21 cellular contexts compared by ENCODE assay signal in genomic region chr20:13423472-13424173, GRCh38.
DNase-seq lines count a peak whose midpoint lies in the region; ATAC-seq and TF ChIP-seq lines count a peak whose summit lies in the region.
"Had no signal": no experiment of that assay in that cellular context is flagged by ENCODE, and none has a peak within 500 bp of the region (broad histone marks: within the 10 kb centered on the region; RNA-seq: fewer than 3 reads in every experiment).

No MANE protein-coding gene starts in this region.

- H3K36me3 Mint-ChIP-seq in activated naive CD4-positive, alpha-beta T cell treated with anti-CD3 and anti-CD28 coated beads, Interleukin-2, amount 10 ng/mL, durations not matched to agents 7 days and 5 days: no peaks in the 10 kb centered on the region

- H3K27ac ChIP-seq in VCaP (peak overlapping the region; percentile 34), right atrium auricular region (no peak overlapping the region)
- H3K27ac ChIP-seq: BLaER1, SK-N-MC had no signal

- no peaks in the 10 kb centered on the region for H3K36me3 ChIP-seq in right atrium auricular region
- H3K36me3 ChIP-seq: BLaER1 had no signal

- ATAC-seq in left colon (peak; percentile 62), GM18511 (IDR thresholded peaks at IDR 0.05; ENCODE audit: unreplicated experiment) (no peak)
- ATAC-seq: K562, Panc1, Right ventricle myocardium inferior had no signal

- DNase-seq in activated naive CD4-positive, alpha-beta T cell treated with anti-CD3 and anti-CD28 coated beads, Interleukin-2, amount 10 ng/mL, durations not matched to agents 7 days and 5 days: no peak
- no peak for DNase-seq in activated naive CD4-positive, alpha-beta T cell treated with Interleukin-2 at 50 U/mL for 16 hours
- DNase-seq in left colon (no peak), right atrium auricular region (ENCODE audit: low spot score) (no peak), NCI-H748 (lab: John Stamatoyannopoulos, UW; ENCODE audit: unreplicated experiment) (no peak)
- no peak for DNase-seq in activated T-cell treated with anti-CD3 and anti-CD28 coated beads, Interleukin-2, amount 50 U/mL, for 48 hours
- DNase-seq: CD8-positive, alpha-beta memory T cell; GF-D8; GOT3; MM.1S; NCI-H187 treated with DMSO at 0.1 percent for 48 hours; NCI-H2171; NCI-H446 treated with DMSO at 0.1 percent for 48 hours; NCI-H774 had no signal

- H3K4me3 Mint-ChIP-seq in activated naive CD4-positive, alpha-beta T cell treated with anti-CD3 and anti-CD28 coated beads, Interleukin-2, amount 10 ng/mL, durations not matched to agents 7 days and 5 days: no peak overlapping the region
- H3K4me3 Mint-ChIP-seq: CD8-positive, alpha-beta memory T cell had no signal

- H3K4me1 ChIP-seq in right atrium auricular region: no peaks in the 10 kb centered on the region
- H3K4me1 ChIP-seq: BLaER1 had no signal

- no peak overlapping the region for H3K4me3 ChIP-seq in right atrium auricular region
- H3K4me3 ChIP-seq: BLaER1, K562, SK-N-MC had no signal

- H3K4me1 Mint-ChIP-seq in activated naive CD4-positive, alpha-beta T cell treated with anti-CD3 and anti-CD28 coated beads, Interleukin-2, amount 10 ng/mL, durations not matched to agents 7 days and 5 days: no peaks in the 10 kb centered on the region

- intact Hi-C loops in left colon (cut with DNase I, micrococcal nuclease): no loop called here

- no peaks in the 10 kb centered on the region for H3K27me3 ChIP-seq in right atrium auricular region
- H3K27me3 ChIP-seq: BLaER1 had no signal

- TF ChIP-seq CTCF in VCaP (conservative IDR thresholded peaks at IDR 0.05) (no peak; the same call in 1 of the 2 replicates), right atrium auricular region (IDR thresholded peaks at IDR 0.05) (no peak)

- no peaks in the 10 kb centered on the region for H3K9me3 Mint-ChIP-seq in activated naive CD4-positive, alpha-beta T cell treated with anti-CD3 and anti-CD28 coated beads, Interleukin-2, amount 10 ng/mL, durations not matched to agents 7 days and 5 days
- H3K9me3 Mint-ChIP-seq: CD8-positive, alpha-beta memory T cell had no signal

- no peaks in the 10 kb centered on the region for H3K9me3 ChIP-seq in right atrium auricular region
- H3K9me3 ChIP-seq: BLaER1 had no signal

- no peaks in the 10 kb centered on the region for H3K27me3 Mint-ChIP-seq in activated naive CD4-positive, alpha-beta T cell treated with anti-CD3 and anti-CD28 coated beads, Interleukin-2, amount 10 ng/mL, durations not matched to agents 7 days and 5 days
- H3K27me3 Mint-ChIP-seq: CD8-positive, alpha-beta memory T cell had no signal

- CTCF ChIA-PET in activated naive CD4-positive, alpha-beta T cell treated with anti-CD3 and anti-CD28 coated beads, Interleukin-2, amount 10 ng/mL, durations not matched to agents 7 days and 5 days (lab: Charles Lee): no interaction called here

- peak overlapping the region; percentile 33 for H3K27ac Mint-ChIP-seq in activated naive CD4-positive, alpha-beta T cell treated with anti-CD3 and anti-CD28 coated beads, Interleukin-2, amount 10 ng/mL, durations not matched to agents 7 days and 5 days
- H3K27ac Mint-ChIP-seq: CD8-positive, alpha-beta memory T cell had no signal
